In genomic region chr13:103229674-103230073, GRCh38 we compare ENCODE assay signal across 14 cellular contexts.
A peak's percentile ranks its signal among the peaks of the same experiment; 100 is the strongest.
DNase-seq lines count a peak whose midpoint lies in the region; ATAC-seq lines count a peak whose summit lies in the region.
"Had no signal": no experiment of that assay in that cellular context is flagged by ENCODE, and none has a peak within 500 bp of the region (broad histone marks: within the 10 kb centered on the region; RNA-seq: fewer than 3 reads in every experiment).

No MANE protein-coding gene starts in this region.

- DNase-seq in NCI-H2171 treated with DMSO at 0.1 percent for 48 hours (lab: John Stamatoyannopoulos, UW) (peak; percentile 77), hypothalamus (lab: John Stamatoyannopoulos, UW) (no peak), NCI-H146 treated with DMSO at 0.1 percent for 48 hours (lab: John Stamatoyannopoulos, UW; ENCODE audit: unreplicated experiment) (no peak)
- no peak for DNase-seq in activated CD4-positive, alpha-beta T cell treated with anti-CD3 and anti-CD28 coated beads, Interleukin-2, amount 50 U/mL, for 1 hour
- DNase-seq: Caco-2; CD4-positive, CD25-positive, alpha-beta regulatory T cell; CD8-positive, alpha-beta T cell; DMS153; DND-41; H9 had no signal

- ATAC-seq in GM19463 (IDR thresholded peaks at IDR 0.05; ENCODE audit: unreplicated experiment) (peak; percentile 55), HG02763 (IDR thresholded peaks at IDR 0.05; ENCODE audit: unreplicated experiment) (peak; percentile 44)
- ATAC-seq: CD8-positive, alpha-beta T cell; GM23338; HCT116 had no signal
